In genomic region chr7:155069992-155070827, GRCh38 we compare ENCODE assay signal across 9 cellular contexts. TPM values are rescaled to one million over a fixed set of nuclear protein-coding genes. Genes with fewer than 3 reads are reported as not detected.
A peak's percentile ranks its signal among the peaks of the same experiment; 100 is the strongest.
DNase-seq lines count a peak whose midpoint lies in the region; ATAC-seq and TF ChIP-seq lines count a peak whose summit lies in the region.
"Had no signal": no experiment of that assay in that cellular context is flagged by ENCODE, and none has a peak within 500 bp of the region (broad histone marks: within the 10 kb centered on the region; RNA-seq: fewer than 3 reads in every experiment).

HTR5A (plus strand) TSS chr7:155070324; CDS start chr7:155070900, 576 bp downstream.

- peak within 1 kb of the TSS; percentile 22 for H3K4me3 Mint-ChIP-seq in endothelial cell (ENCODE audit: unreplicated experiment)
- no peak within 1 kb of the TSS for H3K4me3 Mint-ChIP-seq in mesothelial cell of epicardium

- H3K27me3 Mint-ChIP-seq in endothelial cell (ENCODE audit: unreplicated experiment) (no peaks in the 10 kb centered on the region), mesothelial cell of epicardium (ENCODE audit: low read depth) (peaks cover 55% of the 10 kb centered on the region)

- H3K4me1 Mint-ChIP-seq in endothelial cell (ENCODE audit: unreplicated experiment): peaks cover 12% of the 10 kb centered on the region
- H3K4me1 Mint-ChIP-seq in mesothelial cell of epicardium: no peaks in the 10 kb centered on the region

- ATAC-seq in HG02763 (IDR thresholded peaks at IDR 0.05; ENCODE audit: unreplicated experiment): peak; percentile 88

- no peaks in the 10 kb centered on the region for H3K36me3 Mint-ChIP-seq in endothelial cell (ENCODE audit: low read depth, unreplicated experiment)
- no peaks in the 10 kb centered on the region for H3K36me3 Mint-ChIP-seq in mesothelial cell of epicardium

- no peaks in the 10 kb centered on the region for H3K9me3 Mint-ChIP-seq in endothelial cell (ENCODE audit: unreplicated experiment)
- no peaks in the 10 kb centered on the region for H3K9me3 Mint-ChIP-seq in mesothelial cell of epicardium

- H3K27ac Mint-ChIP-seq in endothelial cell (ENCODE audit: unreplicated experiment) (no peak within 1 kb of the TSS), mesothelial cell of epicardium (no peak within 1 kb of the TSS)

- DNase-seq in DMS53 (lab: John Stamatoyannopoulos, UW) (peak; percentile 67), DMS53 treated with DMSO at 0.1 percent for 48 hours (lab: John Stamatoyannopoulos, UW; ENCODE audit: unreplicated experiment) (no peak), NCI-H226 (peak; percentile 52), endothelial cell (ENCODE audit: low spot score) (peak; percentile 99), mesothelial cell of epicardium (ENCODE audit: low spot score in 2 of 2, unreplicated experiment in 2 of 2) (peak; percentile 91 to 96)
- DNase-seq in activated CD8-positive, alpha-beta memory T cell treated with anti-CD3 and anti-CD28 coated beads, Interleukin-2, amount 50 U/mL, for 24 hours (ENCODE audit: extremely low read depth): peak; percentile 43
- peak; percentile 16 to 43 for DNase-seq in stimulated activated CD8-positive, alpha-beta memory T cell treated with anti-CD3 and anti-CD28 coated beads, Interleukin-4, amount 100 ng/mL, for 1 hour (ENCODE audit: low read depth in 2 of 2, low spot score in 1 of 2)

- no peak for TF ChIP-seq CTCF in endothelial cell (IDR thresholded peaks at IDR 0.05; ENCODE audit: unreplicated experiment)
- no peak for TF ChIP-seq CTCF in mesothelial cell of epicardium (IDR thresholded peaks at IDR 0.05; ENCODE audit: unreplicated experiment)

RNA-seq across cellular contexts. Expression of gene HTR5A, which starts in this region (rescaled TPM):
- 0.08 TPM for total RNA-seq in endothelial cell (ENCODE audit: unreplicated experiment)
- not detected in 3 replicates for total RNA-seq in mesothelial cell of epicardium
- total RNA-seq: subcutaneous adipose tissue had no signal

Comparison
In these comparisons a context has a peak if more than half of its experiments do, and no peak if none do; other contexts are left out.
1. Peak in DNase-seq in endothelial cell; RNA of the gene not detected or under 1 TPM.
2. Peak in DNase-seq in mesothelial cell of epicardium; RNA of the gene not detected or under 1 TPM.